Comparison of ENCODE assay signal across 9 cellular contexts in genomic region chr1:150551049-150551783, GRCh38. TPM values are rescaled to one million over a fixed set of nuclear protein-coding genes. Genes with fewer than 3 reads are reported as not detected.
A peak's percentile ranks its signal among the peaks of the same experiment; 100 is the strongest.
DNase-seq lines count a peak whose midpoint lies in the region; ATAC-seq and TF ChIP-seq lines count a peak whose summit lies in the region.
"Had no signal": no experiment of that assay in that cellular context is flagged by ENCODE, and none has a peak within 500 bp of the region (broad histone marks: within the 10 kb centered on the region; RNA-seq: fewer than 3 reads in every experiment).

No MANE protein-coding gene starts in this region.

- peaks cover 14 to 40% (median 26%) of the 10 kb centered on the region in 4 donors for H3K4me1 ChIP-seq in liver (ENCODE audit: control insufficient read depth in 4 of 4, insufficient read depth in 4 of 4, low read length in 3 of 4)
- peaks cover 42% of the 10 kb centered on the region for H3K4me1 ChIP-seq in stomach smooth muscle (ENCODE audit: control insufficient read depth, insufficient read depth, low read length)

- H3K36me3 Mint-ChIP-seq in activated T-cell treated with anti-CD3 and anti-CD28 coated beads, Interleukin-2, amount 50 U/mL, for 72 hours (ENCODE audit: insufficient read depth in 2 of 2): peaks cover 0 to 3% of the 10 kb centered on the region in 2 donors

- no peak for TF ChIP-seq RAD21 in liver (IDR thresholded peaks at IDR 0.05)

- peaks cover 22% of the 10 kb centered on the region for H3K27me3 Mint-ChIP-seq in activated T-cell treated with anti-CD3 and anti-CD28 coated beads, Interleukin-2, amount 50 U/mL, for 72 hours (ENCODE audit: low read depth)

- DNase-seq in HT-29 (ENCODE audit: low spot score): peak; percentile 7
- DNase-seq in activated T-cell treated with anti-CD3 and anti-CD28 coated beads, Interleukin-2, amount 50 U/mL, for 72 hours: no peak
- DNase-seq in T1000 (lab: John Stamatoyannopoulos, UW): no peak
- DNase-seq in H4 (ENCODE audit: low spot score): no peak
- DNase-seq in putamen (ENCODE audit: low spot score): no peak
- DNase-seq: MG63 had no signal

- no peaks in the 10 kb centered on the region for H3K9me3 Mint-ChIP-seq in activated T-cell treated with anti-CD3 and anti-CD28 coated beads, Interleukin-2, amount 50 U/mL, for 72 hours
- H3K9me3 Mint-ChIP-seq: T-cell had no signal

- H3K27me3 ChIP-seq in liver (ENCODE audit: control insufficient read depth in 4 of 4, insufficient read depth in 4 of 4, low read length in 3 of 4) (no peaks in the 10 kb centered on the region), stomach smooth muscle (ENCODE audit: control insufficient read depth in 1 of 2, insufficient read depth in 2 of 2, low read length in 2 of 2) (no peaks in the 10 kb centered on the region)
- H3K27me3 ChIP-seq: MG63 had no signal

- peaks cover 0 to 8% (median 4%) of the 10 kb centered on the region in 4 donors for H3K36me3 ChIP-seq in liver (ENCODE audit: control insufficient read depth in 4 of 4, insufficient read depth in 3 of 4, low read depth in 1 of 4, low read length in 3 of 4)
- H3K36me3 ChIP-seq in stomach smooth muscle (ENCODE audit: control insufficient read depth in 2 of 2, insufficient read depth in 2 of 2, low read length in 2 of 2): peaks cover 11 to 13% of the 10 kb centered on the region in 2 donors

- peak overlapping the region; percentile 48 for H3K27ac Mint-ChIP-seq in activated T-cell treated with anti-CD3 and anti-CD28 coated beads, Interleukin-2, amount 50 U/mL, for 72 hours

- peaks cover 36% of the 10 kb centered on the region for H3K4me1 Mint-ChIP-seq in activated T-cell treated with anti-CD3 and anti-CD28 coated beads, Interleukin-2, amount 50 U/mL, for 72 hours (ENCODE audit: low read depth)

- no peaks in the 10 kb centered on the region for H3K9me3 ChIP-seq in liver (ENCODE audit: control insufficient read depth in 4 of 4, low read length in 3 of 4)
- H3K9me3 ChIP-seq in stomach smooth muscle (ENCODE audit: control insufficient read depth in 2 of 2, low read length in 2 of 2): no peaks in the 10 kb centered on the region
- H3K9me3 ChIP-seq: MG63 had no signal

- WGBS in liver: 81% methylated on average over 11 of the region's 11 CpGs

- ATAC-seq in activated T-cell treated with anti-CD3 and anti-CD28 coated beads, Interleukin-2, amount 50 U/mL, for 72 hours (replicated peaks in 1 of 2): peak in 1 of 2 donors; percentile 8

- peak overlapping the region in 1 of 2 donors; percentile 12 for H3K9ac ChIP-seq in liver (ENCODE audit: low read depth in 1 of 2, low read length in 2 of 2)
- peak overlapping the region in 1 of 2 donors; percentile 50 for H3K9ac ChIP-seq in stomach smooth muscle (ENCODE audit: low read length in 2 of 2)

- H3K27ac ChIP-seq in liver (ENCODE audit: low read depth in 1 of 2, low read length in 2 of 2) (peak overlapping the region; percentile 80), stomach smooth muscle (ENCODE audit: low read length) (peak overlapping the region; percentile 84)

- H3K4me3 Mint-ChIP-seq in activated T-cell treated with anti-CD3 and anti-CD28 coated beads, Interleukin-2, amount 50 U/mL, for 72 hours: peak overlapping the region in 1 of 2 donors; percentile 25

- H3K4me3 ChIP-seq in liver (ENCODE audit: low read depth in 1 of 3, low read length in 3 of 3) (no peak overlapping the region), stomach smooth muscle (ENCODE audit: low read length in 2 of 2) (peak overlapping the region in 1 of 2 donors; percentile 75)
- H3K4me3 ChIP-seq: MG63 had no signal

- TF ChIP-seq CTCF in liver (IDR thresholded peaks at IDR 0.05; ENCODE audit: low read depth, low read length, missing input control): no peak

TF ChIP-seq in liver, 16 proteins besides CTCF, POLR2A, EP300 and RAD21:
- TF ChIP-seq JUND (IDR thresholded peaks at IDR 0.05) (no peak), FOXA1 (IDR thresholded peaks at IDR 0.05) (no peak), TAF1 (conservative IDR thresholded peaks at IDR 0.05) (no peak), HNF4G (IDR thresholded peaks at IDR 0.05) (no peak), MAX (IDR thresholded peaks at IDR 0.05) (no peak), EGR1 (IDR thresholded peaks at IDR 0.05; ENCODE audit: low read depth in 2 of 2) (no peak), REST (IDR thresholded peaks at IDR 0.05) (no peak), SP1 (IDR thresholded peaks at IDR 0.05) (no peak), ATF3 (IDR thresholded peaks at IDR 0.05) (no peak), NR2F2 (IDR thresholded peaks at IDR 0.05) (no peak), FOXA2 (IDR thresholded peaks at IDR 0.05) (no peak), ZBTB33 (IDR thresholded peaks at IDR 0.05) (no peak), YY1 (IDR thresholded peaks at IDR 0.05) (no peak), GABPA (IDR thresholded peaks at IDR 0.05 in 1 of 2, conservative IDR thresholded peaks at IDR 0.05 in 1 of 2) (no peak), RXRA (IDR thresholded peaks at IDR 0.05) (no peak), HNF4A (conservative IDR thresholded peaks at IDR 0.05) (no peak)

RNA-seq across cellular contexts. Expression of gene ADAMTSL4, which starts 2.0 kb away (rescaled TPM):
- total RNA-seq in HT-29 (2014; rRNA removed; shearing (Covaris generic)): not detected in 2 replicates
- total RNA-seq in activated T-cell treated with anti-CD3 and anti-CD28 coated beads, Interleukin-2, amount 50 U/mL, for 72 hours: 1 to 10 TPM in 1 of 2 donors, under 1 TPM in 1; 0.86 to 2.6 TPM
- 10 to 100 TPM in 1 of 2 donors, 1 to 10 TPM in 1; 5.6 to 11.5 TPM for total RNA-seq in liver
- 10 to 100 TPM; 11.4 to 12.2 TPM for polyA plus RNA-seq in liver
- 0.80 and 1.1 TPM in 2 replicates for total RNA-seq in H4 (2014; rRNA removed; shearing (Covaris generic))

RNA-seq across cellular contexts. Expression of gene MCL1, which starts 28.2 kb away (rescaled TPM):
- total RNA-seq in HT-29 (2014; rRNA removed; shearing (Covaris generic)): 329 and 338 TPM in 2 replicates
- 100 to 1,000 TPM; 373 to 495 TPM for total RNA-seq in activated T-cell treated with anti-CD3 and anti-CD28 coated beads, Interleukin-2, amount 50 U/mL, for 72 hours
- 100 to 1,000 TPM in 1 of 2 donors, 10 to 100 TPM in 1; 94.6 to 181 TPM for total RNA-seq in liver
- 10 to 100 TPM; 23.4 to 65.4 TPM for polyA plus RNA-seq in liver
- total RNA-seq in H4 (2014; rRNA removed; shearing (Covaris generic)): 95.2 and 98.6 TPM in 2 replicates

RNA-seq across cellular contexts. Expression of gene FALEC, which starts 35.7 kb away (rescaled TPM):
- not detected in 2 replicates for total RNA-seq in HT-29 (2014; rRNA removed; shearing (Covaris generic))
- total RNA-seq in activated T-cell treated with anti-CD3 and anti-CD28 coated beads, Interleukin-2, amount 50 U/mL, for 72 hours: under 1 TPM in 1 of 2 donors, not detected in 1; 0.79 TPM
- total RNA-seq in liver: not detected
- not detected for polyA plus RNA-seq in liver
- not detected in 2 replicates for total RNA-seq in H4 (2014; rRNA removed; shearing (Covaris generic))

RNA-seq across cellular contexts. Expression of gene ECM1, which starts 43.3 kb away (rescaled TPM):
- 3.2 and 7.4 TPM in 2 replicates for total RNA-seq in HT-29 (2014; rRNA removed; shearing (Covaris generic))
- total RNA-seq in activated T-cell treated with anti-CD3 and anti-CD28 coated beads, Interleukin-2, amount 50 U/mL, for 72 hours: 1 to 10 TPM; 1.3 to 1.5 TPM
- total RNA-seq in liver: 1 to 10 TPM; 5.1 to 8.1 TPM
- 10 to 100 TPM; 17.0 to 22.5 TPM for polyA plus RNA-seq in liver
- 27.5 and 28.6 TPM in 2 replicates for total RNA-seq in H4 (2014; rRNA removed; shearing (Covaris generic))
